In genomic region chr1:114299331-114300005, GRCh38 we compare ENCODE assay signal across 29 cellular contexts.
DNase-seq lines count a peak whose midpoint lies in the region; ATAC-seq and TF ChIP-seq lines count a peak whose summit lies in the region.
"Had no signal": no experiment of that assay in that cellular context is flagged by ENCODE, and none has a peak within 500 bp of the region (broad histone marks: within the 10 kb centered on the region; RNA-seq: fewer than 3 reads in every experiment).

No MANE protein-coding gene starts in this region.

- H3K4me3 Mint-ChIP-seq in nephron progenitor cell: no peak overlapping the region
- H3K4me3 Mint-ChIP-seq: activated B cell treated with CpG ODN at 0.5 μM for 24 hours; activated naive CD4-positive, alpha-beta T cell treated with anti-CD3 and anti-CD28 coated beads, Interleukin-2, amount 50 U/mL, for 24 hours; activated T-helper 17 cell treated with anti-CD3 and anti-CD28 coated beads, Interleukin-2, amount 50 U/mL, for 72 hours; dendritic cell treated with granulocyte-macrophage colony-stimulating factor and Interleukin-4, amounts not matched to agents 40 ng/mL and 50 ng/mL, for 4 days had no signal

- POLR2A ChIA-PET in A673 (lab: Charles Lee; ENCODE audit: low non-redundant PET): no interaction called here

- intact Hi-C loops in A673 (cut with micrococcal nuclease; ENCODE audit: unreplicated experiment) (loop anchor here (5.0 kb wide), 1 partner anchor 322 kb away; the partner anchor contains the start of gene OLFML3), dorsolateral prefrontal cortex (cut with DNase I) (no loop called here)

- H3K9me3 ChIP-seq in A673 (ENCODE audit: low read depth, low read length, poor library complexity, severe bottlenecking) (no peaks in the 10 kb centered on the region), Peyer's patch (no peaks in the 10 kb centered on the region)
- H3K9me3 ChIP-seq: heart left ventricle, SJSA1, stomach, tibial artery had no signal

- TF ChIP-seq POLR2A in Peyer's patch (IDR thresholded peaks at IDR 0.05): no peak

- H3K4me1 ChIP-seq in A673 (ENCODE audit: insufficient read depth, low read length, poor library complexity, severe bottlenecking) (peaks cover 45% of the 10 kb centered on the region), Peyer's patch (no peaks in the 10 kb centered on the region)
- H3K4me1 ChIP-seq: heart left ventricle, SJSA1 had no signal

- H3K4me3 ChIP-seq in A673 (ENCODE audit: low read depth, low read length, poor library complexity, severe bottlenecking) (no peak overlapping the region), astrocyte of the spinal cord (ENCODE audit: low read depth, low read length) (no peak overlapping the region), fibroblast of villous mesenchyme (ENCODE audit: low read depth, low read length) (no peak overlapping the region), dorsolateral prefrontal cortex (peak overlapping the region in 5 of 59 donors; percentile 2 to 31 (median 16)), Peyer's patch (no peak overlapping the region)
- H3K4me3 ChIP-seq: BLaER1, heart left ventricle, SJSA1, stomach, tibial artery had no signal

- DNase-seq in A673 (ENCODE audit: low spot score) (peak; percentile 89), astrocyte of the spinal cord (ENCODE audit: low read depth, low spot score) (peak; percentile 26), fibroblast of villous mesenchyme (ENCODE audit: low read depth) (peak; percentile 39), nephron progenitor cell (no peak), dorsolateral prefrontal cortex (no peak), NCI-H2227 treated with DMSO at 0.1 percent for 48 hours (lab: John Stamatoyannopoulos, UW) (no peak), Peyer's patch (no peak)
- DNase-seq: activated B cell treated with CpG ODN at 0.5 μM for 24 hours; activated CD4-positive, alpha-beta T cell treated with anti-CD3 and anti-CD28 coated beads, Interleukin-2, amount 50 U/mL, for 4 hours; activated CD8-positive, alpha-beta memory T cell treated with anti-CD3 and anti-CD28 coated beads, Interleukin-2, amount 50 U/mL, for 48 hours; caudate nucleus; DMS153; heart left ventricle; mesendoderm; NCI-H1092 treated with DMSO at 0.1 percent for 48 hours; NCI-H187; NCI-H526 treated with DMSO at 0.1 percent for 48 hours; nucleus accumbens; small intestine; stimulated activated CD4-positive, alpha-beta T cell treated with anti-CD3 and anti-CD28 coated beads, Interleukin-2, amount 100 ng/mL, for 24 hours; stomach; T-helper 1 cell; tibial artery had no signal

- H3K4me1 Mint-ChIP-seq in nephron progenitor cell: peaks cover 39% of the 10 kb centered on the region
- H3K4me1 Mint-ChIP-seq: activated B cell treated with CpG ODN at 0.5 μM for 24 hours; activated T-helper 17 cell treated with anti-CD3 and anti-CD28 coated beads, Interleukin-2, amount 50 U/mL, for 72 hours had no signal

- H3K27ac ChIP-seq in A673 (ENCODE audit: low read depth, low read length, poor library complexity, severe bottlenecking) (peak overlapping the region; percentile 83), dorsolateral prefrontal cortex (peak overlapping the region in 1 of 59 donors; percentile 5), Peyer's patch (no peak overlapping the region)
- H3K27ac ChIP-seq: BLaER1, heart left ventricle, SJSA1, stomach, tibial artery had no signal

- H3K36me3 ChIP-seq in A673 (ENCODE audit: insufficient read depth, low read length, poor library complexity, severe bottlenecking) (no peaks in the 10 kb centered on the region), Peyer's patch (no peaks in the 10 kb centered on the region)
- H3K36me3 ChIP-seq: BLaER1, heart left ventricle, SJSA1, stomach, tibial artery had no signal

- CTCF ChIA-PET in A673 (lab: Charles Lee): interaction anchor here (1.3 kb wide), 1 partner anchor 320 kb away, joined by 12 read pairs; the partner anchor contains the start of gene OLFML3

- peaks cover 6% of the 10 kb centered on the region for H3K27me3 Mint-ChIP-seq in nephron progenitor cell (ENCODE audit: low read depth, poor library complexity)
- H3K27me3 Mint-ChIP-seq: activated T-helper 17 cell treated with anti-CD3 and anti-CD28 coated beads, Interleukin-2, amount 50 U/mL, for 72 hours had no signal

- no TSS peak for BruUV-seq in A673 (replicated peaks; lab: Mats Ljungman, UMichigan)

- peaks cover 13% of the 10 kb centered on the region for H3K36me3 Mint-ChIP-seq in nephron progenitor cell (ENCODE audit: low read depth)

- TF ChIP-seq CTCF in A673 (conservative IDR thresholded peaks at IDR 0.05; ENCODE audit: low read depth, low read length) (peak; percentile 65), astrocyte of the spinal cord (IDR thresholded peaks at IDR 0.05; ENCODE audit: low read depth, low read length) (peak; percentile 42), fibroblast of villous mesenchyme (IDR thresholded peaks at IDR 0.05; ENCODE audit: insufficient read depth, low read depth, low read length) (peak; percentile 43), nephron progenitor cell (IDR thresholded peaks at IDR 0.05) (no peak), dorsolateral prefrontal cortex (IDR thresholded peaks at IDR 0.05 in 54 of 56, conservative IDR thresholded peaks at IDR 0.05 in 2 of 56; ENCODE audit: low read depth in 1 of 56, partially characterized antibody in 56 of 56) (peak in 1 of 56 donors; percentile 12), Peyer's patch (IDR thresholded peaks at IDR 0.05) (no peak)

- H3K27ac Mint-ChIP-seq in nephron progenitor cell: peak overlapping the region; percentile 44
- H3K27ac Mint-ChIP-seq: activated B cell treated with CpG ODN at 0.5 μM for 24 hours; activated naive CD4-positive, alpha-beta T cell treated with anti-CD3 and anti-CD28 coated beads, Interleukin-2, amount 50 U/mL, for 24 hours; activated T-helper 17 cell treated with anti-CD3 and anti-CD28 coated beads, Interleukin-2, amount 50 U/mL, for 72 hours; dendritic cell treated with granulocyte-macrophage colony-stimulating factor and Interleukin-4, amounts not matched to agents 40 ng/mL and 50 ng/mL, for 4 days had no signal

- no peaks in the 10 kb centered on the region for H3K27me3 ChIP-seq in A673 (replicated peaks; ENCODE audit: insufficient read depth, low read depth, low read length, poor library complexity)
- H3K27me3 ChIP-seq in dorsolateral prefrontal cortex: no peaks in the 10 kb centered on the region
- H3K27me3 ChIP-seq in Peyer's patch: no peaks in the 10 kb centered on the region
- H3K27me3 ChIP-seq: BLaER1, stomach, tibial artery had no signal

- in situ Hi-C loops in astrocyte of the spinal cord (cut with HindIII; ENCODE audit: low sequenced_read_pairs): no loop called here

- ATAC-seq in HG03469 (IDR thresholded peaks at IDR 0.05; ENCODE audit: unreplicated experiment): no peak
- ATAC-seq: activated T-helper 17 cell treated with anti-CD3 and anti-CD28 coated beads, Interleukin-2, amount 50 U/mL, for 72 hours; heart left ventricle had no signal

- peaks cover 34% of the 10 kb centered on the region for H3K9me3 Mint-ChIP-seq in nephron progenitor cell
- H3K9me3 Mint-ChIP-seq: activated B cell treated with CpG ODN at 0.5 μM for 24 hours; activated naive CD4-positive, alpha-beta T cell treated with anti-CD3 and anti-CD28 coated beads, Interleukin-2, amount 50 U/mL, for 24 hours; activated T-helper 17 cell treated with anti-CD3 and anti-CD28 coated beads, Interleukin-2, amount 50 U/mL, for 72 hours; dendritic cell treated with granulocyte-macrophage colony-stimulating factor and Interleukin-4, amounts not matched to agents 40 ng/mL and 50 ng/mL, for 4 days had no signal

Comparison
In these comparisons a context has a peak if more than half of its experiments do, and no peak if none do; other contexts are left out.
1. DNase-seq: peak in A673 (single experiment), astrocyte of the spinal cord (single experiment) and fibroblast of villous mesenchyme (single experiment); none in nephron progenitor cell (single experiment), dorsolateral prefrontal cortex (0 of 10), NCI-H2227 treated with DMSO at 0.1 percent for 48 hours (single experiment) and Peyer's patch (0 of 3).
2. CTCF ChIP-seq: peak in A673 (single experiment), astrocyte of the spinal cord (single experiment) and fibroblast of villous mesenchyme (single experiment); none in nephron progenitor cell (single experiment) and Peyer's patch (0 of 6).